36 cellular contexts compared by ENCODE assay signal in the genomic region with DNA sequence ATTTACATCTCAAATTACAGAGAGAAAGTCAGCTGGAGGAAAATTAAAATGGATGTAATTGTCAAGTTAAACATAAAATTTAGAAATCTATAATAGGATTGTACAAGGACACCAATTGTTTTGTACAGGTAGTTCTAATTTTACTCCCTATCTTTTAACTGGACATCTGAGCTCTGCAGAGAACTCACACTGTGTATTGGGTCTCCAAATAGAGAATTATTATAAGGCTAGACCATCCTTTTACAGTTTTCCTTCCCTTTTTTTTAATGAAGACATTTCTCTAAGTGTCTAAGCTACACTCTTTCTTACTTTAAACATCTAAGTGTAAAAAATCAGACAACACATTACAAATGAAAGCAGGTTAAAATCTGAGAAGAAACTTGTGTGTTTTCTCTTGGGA.
"Had no signal": no experiment of that assay in that cellular context is flagged by ENCODE, and none has a peak within 500 bp of the region (broad histone marks: within the 10 kb centered on the region; RNA-seq: fewer than 3 reads in every experiment).

No MANE protein-coding gene starts in this region.

- H3K4me3 ChIP-seq: MG63 had no signal

- H3K36me3 ChIP-seq: MG63 had no signal

- DNase-seq: Karpas-422, Kasumi-1, MG63, MM.1S, MV-4-11, NCI-H1048, NCI-H1092, NCI-H1092 treated with DMSO at 0.1 percent for 48 hours, NCI-H1105, NCI-H1105 treated with DMSO at 0.1 percent for 48 hours, NCI-H1417, NCI-H1417 treated with DMSO at 0.1 percent for 48 hours, NCI-H1436, NCI-H1436 treated with DMSO at 0.1 percent for 48 hours, NCI-H146, NCI-H1694, NCI-H187, NCI-H187 treated with DMSO at 0.1 percent for 48 hours, NCI-H1930, NCI-H2029, NCI-H2029 treated with DMSO at 0.1 percent for 48 hours, NCI-H2081, NCI-H2081 treated with DMSO at 0.1 percent for 48 hours, NCI-H2107, NCI-H2171, NCI-H2171 treated with DMSO at 0.1 percent for 48 hours, NCI-H2227 treated with DMSO at 0.1 percent for 48 hours, NCI-H226, NCI-H345, NCI-H446, NCI-H446 treated with DMSO at 0.1 percent for 48 hours, NCI-H510A, NCI-H510A treated with DMSO at 0.1 percent for 48 hours, NCI-H524, NCI-H524 treated with DMSO at 0.1 percent for 48 hours, NCI-H526 had no signal

- H3K27me3 ChIP-seq: MG63 had no signal
